Comparison of ENCODE assay signal across 25 cellular contexts in the genomic region with DNA sequence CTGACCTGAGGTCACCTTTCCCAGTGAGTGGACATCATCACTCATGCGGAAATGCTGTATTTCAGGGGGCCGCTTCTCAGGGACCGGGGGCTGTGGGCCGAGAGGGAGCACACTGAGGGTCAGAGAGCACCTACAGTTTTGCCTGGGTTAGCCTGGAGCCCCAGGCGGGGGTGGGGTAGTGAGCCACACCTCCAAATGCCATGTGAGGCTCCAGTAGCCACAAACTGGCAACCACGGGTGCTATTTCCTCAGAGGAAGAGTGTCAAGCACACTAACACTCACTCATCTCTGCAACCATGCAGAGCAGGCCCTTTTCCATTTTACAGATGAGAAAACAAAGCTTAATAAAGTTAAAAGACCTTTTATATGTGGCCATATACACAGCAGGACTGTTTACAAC. TPM values are rescaled to one million over a fixed set of nuclear protein-coding genes. Genes with fewer than 3 reads are reported as not detected.
"Had no signal": no experiment of that assay in that cellular context is flagged by ENCODE, and none has a peak within 500 bp of the region (broad histone marks: within the 10 kb centered on the region; RNA-seq: fewer than 3 reads in every experiment).

No MANE protein-coding gene starts in this region.

- ATAC-seq: gastrocnemius medialis, right lobe of liver, upper lobe of right lung had no signal

- DNase-seq: activated B cell treated with CpG ODN at 0.5 μM for 24 hours; activated CD4-positive, alpha-beta T cell treated with anti-CD3 and anti-CD28 coated beads for 4 hours; activated CD8-positive, alpha-beta memory T cell treated with anti-CD3 and anti-CD28 coated beads for 24 hours; activated CD8-positive, alpha-beta memory T cell treated with anti-CD3 and anti-CD28 coated beads, Interleukin-2, amount 50 U/mL, for 48 hours; activated effector memory CD4-positive, alpha-beta T cell treated with anti-CD3 and anti-CD28 coated beads, Interleukin-2, amount 50 U/mL, for 16 hours; activated naive CD4-positive, alpha-beta T cell treated with anti-CD3 and anti-CD28 coated beads, Interleukin-2, amount 50 U/mL, for 16 hours; activated T-cell treated with anti-CD3 and anti-CD28 coated beads, Interleukin-2, amount 50 U/mL, for 48 hours; erythroblast; gastrocnemius medialis; head of caudate nucleus; left ventricle myocardium inferior; mammary epithelial cell; ovary; right lobe of liver; small intestine; stimulated activated CD4-positive, alpha-beta T cell treated with anti-CD3 and anti-CD28 coated beads, Interleukin-15, amount 100 ng/mL, for 24 hours; stimulated activated CD4-positive, alpha-beta T cell treated with anti-CD3 and anti-CD28 coated beads, Interleukin-2, amount 100 ng/mL, for 48 hours; upper lobe of right lung had no signal

- H3K36me3 ChIP-seq: ovary had no signal

- H3K9me3 ChIP-seq: ascending aorta, gastrocnemius medialis, left ventricle myocardium inferior, ovary, right lobe of liver, upper lobe of right lung had no signal

- H3K27me3 ChIP-seq: ascending aorta, gastrocnemius medialis, neural progenitor cell, ovary, right lobe of liver, upper lobe of right lung had no signal

- H3K9me3 Mint-ChIP-seq: activated B cell treated with CpG ODN at 0.5 μM for 24 hours; central memory CD8-positive, alpha-beta T cell; neural progenitor cell had no signal

- H3K4me1 ChIP-seq: ascending aorta had no signal

- H3K4me3 ChIP-seq: ascending aorta, coronary artery, gastrocnemius medialis, left ventricle myocardium inferior, neural progenitor cell, ovary, right lobe of liver, upper lobe of right lung had no signal

- H3K27me3 Mint-ChIP-seq: activated B cell treated with CpG ODN at 0.5 μM for 24 hours; central memory CD8-positive, alpha-beta T cell had no signal

- H3K4me3 Mint-ChIP-seq: activated B cell treated with CpG ODN at 0.5 μM for 24 hours; central memory CD8-positive, alpha-beta T cell had no signal

- H3K27ac ChIP-seq: ascending aorta, coronary artery, gastrocnemius medialis, left ventricle myocardium inferior, neural progenitor cell, ovary, right lobe of liver, upper lobe of right lung had no signal

RNA-seq across cellular contexts. Expression of gene SLC44A4, which starts 14.0 kb away (rescaled TPM):
- total RNA-seq: activated B cell treated with CpG ODN at 0.5 μM for 24 hours; ascending aorta; mammary epithelial cell; T-helper 2 cell treated with Interferon-gamma antibody and Interleukin-4, amounts not matched to agents 100 ng/mL and 5 ng/mL, for 36 hours had no signal
- polyA plus RNA-seq: mammary epithelial cell had no signal

RNA-seq across cellular contexts. Expression of gene C2, which starts 34.7 kb away (rescaled TPM):
- total RNA-seq: pulmonary artery endothelial cell had no signal
- polyA plus RNA-seq: keratinocyte, mammary epithelial cell had no signal
